Comparison of ENCODE assay signal across 10 cellular contexts in genomic region chr1:1281533-1282321, GRCh38. TPM values are rescaled to one million over a fixed set of nuclear protein-coding genes. Genes with fewer than 3 reads are reported as not detected.
DNase-seq lines count a peak whose midpoint lies in the region; ATAC-seq and TF ChIP-seq lines count a peak whose summit lies in the region.
"Had no signal": no experiment of that assay in that cellular context is flagged by ENCODE, and none has a peak within 500 bp of the region (broad histone marks: within the 10 kb centered on the region; RNA-seq: fewer than 3 reads in every experiment).

No MANE protein-coding gene starts in this region.

- no peak for TF ChIP-seq RAD21 in liver (IDR thresholded peaks at IDR 0.05)

- H3K27ac Mint-ChIP-seq in HFFc6 (peak overlapping the region; percentile 78), MCF 10A (ENCODE audit: low read depth, unreplicated experiment) (peak overlapping the region; percentile 63)
- H3K27ac Mint-ChIP-seq: endodermal cell had no signal

- H3K36me3 ChIP-seq in liver (ENCODE audit: control insufficient read depth in 4 of 4, insufficient read depth in 3 of 4, low read depth in 1 of 4, low read length in 3 of 4) = no peaks in the 10 kb centered on the region

- H3K9me3 Mint-ChIP-seq in HFFc6 = no peaks in the 10 kb centered on the region
- no peaks in the 10 kb centered on the region for H3K9me3 Mint-ChIP-seq in MCF 10A (ENCODE audit: unreplicated experiment)
- H3K9me3 Mint-ChIP-seq: endodermal cell had no signal

- DNase-seq in AG20443 (ENCODE audit: low spot score) = peak; percentile 76
- DNase-seq in HFFc6 = peak; percentile 82
- DNase-seq in MCF 10A (ENCODE audit: unreplicated experiment) = peak; percentile 70
- no peak for DNase-seq in activated gamma-delta T cell (lab: John Stamatoyannopoulos, UW)
- no peak for DNase-seq in mesenteric fat pad (ENCODE audit: low spot score)
- DNase-seq: endodermal cell had no signal

- H3K27me3 Mint-ChIP-seq in HFFc6 (ENCODE audit: insufficient read depth) = peaks cover 7% of the 10 kb centered on the region
- H3K27me3 Mint-ChIP-seq in MCF 10A (ENCODE audit: insufficient read depth, unreplicated experiment) = no peaks in the 10 kb centered on the region

- H3K4me1 ChIP-seq in liver (ENCODE audit: control insufficient read depth in 4 of 4, insufficient read depth in 4 of 4, low read length in 3 of 4) = peaks cover 9 to 19% (median 16%) of the 10 kb centered on the region in 4 donors

- no TSS peak for BruUV-seq in MCF 10A (replicated peaks; lab: Mats Ljungman, UMichigan)

- H3K36me3 Mint-ChIP-seq in HFFc6 (ENCODE audit: low read depth) = no peaks in the 10 kb centered on the region
- no peaks in the 10 kb centered on the region for H3K36me3 Mint-ChIP-seq in MCF 10A (ENCODE audit: insufficient read depth, unreplicated experiment)

- POLR2A ChIA-PET in MCF 10A (lab: Yijun Ruan, JAX) = interaction anchor here (0.8 to 1.7 kb wide), 5 partner anchors 8 to 260 kb away, joined by 3 to 8 read pairs (median 4); partner anchors contain the start of genes B3GALT6, SDF4 and UBE2J2

- H3K4me1 Mint-ChIP-seq in HFFc6 (ENCODE audit: low read depth) (peaks cover 15% of the 10 kb centered on the region), MCF 10A (ENCODE audit: insufficient read depth, unreplicated experiment) (peaks cover 6% of the 10 kb centered on the region)
- H3K4me1 Mint-ChIP-seq: endodermal cell had no signal

- 24% methylated on average over 26 of the region's 26 CpGs for WGBS in liver

- H3K4me3 Mint-ChIP-seq in HFFc6 (no peak overlapping the region), MCF 10A (ENCODE audit: unreplicated experiment) (no peak overlapping the region)
- H3K4me3 Mint-ChIP-seq: endodermal cell had no signal

- no peaks in the 10 kb centered on the region for H3K27me3 ChIP-seq in liver (ENCODE audit: control insufficient read depth in 4 of 4, insufficient read depth in 4 of 4, low read length in 3 of 4)

- no peak overlapping the region for H3K9ac ChIP-seq in liver (ENCODE audit: low read depth in 1 of 2, low read length in 2 of 2)

- peak overlapping the region; percentile 38 to 71 for H3K27ac ChIP-seq in liver (ENCODE audit: low read depth in 1 of 2, low read length in 2 of 2)
- H3K27ac ChIP-seq: HL-60 had no signal

- ATAC-seq in GM19455 (IDR thresholded peaks at IDR 0.05; ENCODE audit: unreplicated experiment) (no peak), GM18861 (IDR thresholded peaks at IDR 0.05; ENCODE audit: unreplicated experiment) (no peak)

- H3K4me3 ChIP-seq in liver (ENCODE audit: low read depth in 1 of 3, low read length in 3 of 3) = no peak overlapping the region

- TF ChIP-seq CTCF in HFFc6 (IDR thresholded peaks at IDR 0.05) (no peak), MCF 10A (IDR thresholded peaks at IDR 0.05; ENCODE audit: unreplicated experiment) (no peak), liver (IDR thresholded peaks at IDR 0.05; ENCODE audit: low read depth, low read length, missing input control) (no peak)

- no peaks in the 10 kb centered on the region for H3K9me3 ChIP-seq in liver (ENCODE audit: control insufficient read depth in 4 of 4, low read length in 3 of 4)

- intact Hi-C loops in MCF 10A (cut with micrococcal nuclease) = no loop called here

- CTCF ChIA-PET in MCF 10A (lab: Yijun Ruan, JAX) = interaction anchor here (0.6 to 1.4 kb wide), 6 partner anchors 9 to 160 kb away, joined by 3 to 7 read pairs (median 3); no protein-coding TSS in a partner anchor

TF ChIP-seq in liver, 16 proteins besides CTCF, POLR2A, EP300 and RAD21:
- TF ChIP-seq HNF4G (IDR thresholded peaks at IDR 0.05) = no peak
- TF ChIP-seq RXRA (IDR thresholded peaks at IDR 0.05) = peak; percentile 64 to 75
- TF ChIP-seq FOXA2 (IDR thresholded peaks at IDR 0.05) = no peak
- TF ChIP-seq, protein P1, sequence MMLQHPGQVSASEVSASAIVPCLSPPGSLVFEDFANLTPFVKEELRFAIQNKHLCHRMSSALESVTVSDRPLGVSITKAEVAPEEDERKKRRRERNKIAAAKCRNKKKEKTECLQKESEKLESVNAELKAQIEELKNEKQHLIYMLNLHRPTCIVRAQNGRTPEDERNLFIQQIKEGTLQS (IDR thresholded peaks at IDR 0.05) = no peak
- TF ChIP-seq GABPA (IDR thresholded peaks at IDR 0.05 in 1 of 2, conservative IDR thresholded peaks at IDR 0.05 in 1 of 2) = peak in 1 of 2 donors; percentile 63
- no peak for TF ChIP-seq REST (IDR thresholded peaks at IDR 0.05)
- TF ChIP-seq SP1 (IDR thresholded peaks at IDR 0.05) = peak; percentile 85
- peak; percentile 88 to 94 for TF ChIP-seq HNF4A (conservative IDR thresholded peaks at IDR 0.05)
- no peak for TF ChIP-seq YY1 (IDR thresholded peaks at IDR 0.05)

RNA-seq across cellular contexts. Expression of gene SCNN1D, which starts 1.5 kb away (rescaled TPM):
- 1 to 10 TPM; 1.4 to 3.0 (median 2.0) TPM for total RNA-seq in HFFc6 (2021; fragmentation: NEBNext Ultra II Directional; extraction: Animal tissue kit (Norgen Biotek cat#: 25700))
- 1.8 and 2.2 TPM in 2 replicates for total RNA-seq in MCF 10A (2022)
- total RNA-seq in liver = 1 to 10 TPM in 1 of 2 donors, under 1 TPM in 1; 0.79 to 1.5 TPM
- 1 to 10 TPM in 1 of 2 donors, under 1 TPM in 1; 0.51 to 1.1 TPM for polyA plus RNA-seq in liver
- total RNA-seq in mesenteric fat pad = 2.1 TPM

RNA-seq across cellular contexts. Expression of gene UBE2J2, which starts 8.1 kb away (rescaled TPM):
- 10 to 100 TPM; 56.2 to 67.9 (median 61.1) TPM for total RNA-seq in HFFc6 (2021; fragmentation: NEBNext Ultra II Directional; extraction: Animal tissue kit (Norgen Biotek cat#: 25700))
- total RNA-seq in MCF 10A (2022) = 62.1 and 70.5 TPM in 2 replicates
- total RNA-seq in liver = 10 to 100 TPM; 25.2 to 30.4 TPM
- 10 to 100 TPM; 21.0 to 26.3 TPM for polyA plus RNA-seq in liver
- 56.5 TPM for total RNA-seq in mesenteric fat pad

RNA-seq across cellular contexts. Expression of gene ACAP3, which starts 26.0 kb away (rescaled TPM):
- total RNA-seq in HFFc6 (2021; fragmentation: NEBNext Ultra II Directional; extraction: Animal tissue kit (Norgen Biotek cat#: 25700)) = 10 to 100 TPM; 39.4 to 50.8 (median 42.6) TPM
- total RNA-seq in MCF 10A (2022) (31.5 and 33.5 TPM in 2 replicates), liver (10 to 100 TPM; 17.9 to 24.8 TPM), mesenteric fat pad (36.6 TPM)
- 10 to 100 TPM in 1 of 2 donors, 1 to 10 TPM in 1; 2.7 to 12.0 TPM for polyA plus RNA-seq in liver

RNA-seq across cellular contexts. Expression of gene PUSL1, which starts 26.7 kb away (rescaled TPM):
- total RNA-seq in HFFc6 (2021; fragmentation: NEBNext Ultra II Directional; extraction: Animal tissue kit (Norgen Biotek cat#: 25700)) = 10 to 100 TPM; 23.5 to 28.7 (median 25.6) TPM
- total RNA-seq in MCF 10A (2022) (15.9 and 27.4 TPM in 2 replicates), liver (10 to 100 TPM in 1 of 2 donors, 1 to 10 TPM in 1; 9.3 to 11.2 TPM), mesenteric fat pad (11.6 TPM)
- polyA plus RNA-seq in liver = 10 to 100 TPM in 1 of 2 donors, 1 to 10 TPM in 1; 9.5 to 14.9 TPM

RNA-seq across cellular contexts. Expression of gene C1QTNF12, which starts 35.2 kb away (rescaled TPM):
- total RNA-seq in HFFc6 (2021; fragmentation: NEBNext Ultra II Directional; extraction: Animal tissue kit (Norgen Biotek cat#: 25700)) = 1 to 10 TPM in 3 of 6 experiments, under 1 TPM in 3; 0.31 to 1.7 (median 1.1) TPM
- total RNA-seq in MCF 10A (2022) = 1.5 and 3.3 TPM in 2 replicates
- not detected for total RNA-seq in liver
- polyA plus RNA-seq in liver = under 1 TPM; 0.39 to 0.40 TPM
- total RNA-seq in mesenteric fat pad = 2.9 TPM

Comparison
In these comparisons a context has a peak if more than half of its experiments do, and no peak if none do; other contexts are left out.
1. DNase-seq: peak in AG20443 (single experiment), HFFc6 (single experiment) and MCF 10A (single experiment); none in activated gamma-delta T cell (single experiment) and mesenteric fat pad (single experiment).